11 cellular contexts compared by ENCODE assay signal in genomic region chr21:43318841-43319781, GRCh38.
DNase-seq lines count a peak whose midpoint lies in the region; ATAC-seq, FAIRE-seq and TF ChIP-seq lines count a peak whose summit lies in the region.
"Had no signal": no experiment of that assay in that cellular context is flagged by ENCODE, and none has a peak within 500 bp of the region (broad histone marks: within the 10 kb centered on the region; RNA-seq: fewer than 3 reads in every experiment).

No MANE protein-coding gene starts in this region.

- no peak overlapping the region for H3K4me3 ChIP-seq in MG63
- H3K4me3 ChIP-seq in K562: no peak overlapping the region
- no peak overlapping the region for H3K4me3 ChIP-seq in testis
- H3K4me3 ChIP-seq: Peyer's patch had no signal

- peak; percentile 32 for DNase-seq in DMS153 treated with DMSO at 0.1 percent for 48 hours (lab: John Stamatoyannopoulos, UW; ENCODE audit: unreplicated experiment)
- peak; percentile 26 for DNase-seq in MG63
- DNase-seq in K562 (ENCODE audit: extremely low read depth in 1 of 4, low spot score in 3 of 4): peak in 1 of 4 experiments; percentile 20
- no peak for DNase-seq in activated gamma-delta T cell (lab: John Stamatoyannopoulos, UW)
- no peak for DNase-seq in testis
- no peak for DNase-seq in NK-92 (lab: John Stamatoyannopoulos, UW; ENCODE audit: unreplicated experiment)
- DNase-seq in activated CD8-positive, alpha-beta memory T cell treated with anti-CD3 and anti-CD28 coated beads for 24 hours: no peak
- DNase-seq: activated T-cell treated with anti-CD3 and anti-CD28 coated beads, Interleukin-2, amount 50 U/mL, for 72 hours had no signal

- CTCF ChIA-PET in K562 (lab: Yijun Ruan, JAX; ENCODE audit: low intra/inter-chr PET ratio): interaction anchor here (0.7 kb wide), 1 partner anchor 328 kb away, joined by 3 read pairs; no protein-coding TSS in a partner anchor

- H3K79me2 ChIP-seq in K562 (ENCODE audit: control insufficient read depth, insufficient read depth, low read length): no peaks in the 10 kb centered on the region

- peaks cover 14% of the 10 kb centered on the region; the same call in 1 of the 2 replicates for H4K20me1 ChIP-seq in K562 (replicated peaks; ENCODE audit: control insufficient read depth, insufficient read depth, low read length)

- in situ Hi-C loops in K562 (cut with MboI): no loop called here

- TF ChIP-seq EP300 in K562 (IDR thresholded peaks at IDR 0.05; ENCODE audit: low read length): no peak

- H2AFZ ChIP-seq in K562 (ENCODE audit: low read depth, low read length): no peak overlapping the region

- no peak overlapping the region for H3K4me3 Mint-ChIP-seq in nephron
- H3K4me3 Mint-ChIP-seq: activated T-cell treated with anti-CD3 and anti-CD28 coated beads, Interleukin-2, amount 50 U/mL, for 72 hours had no signal

- WGBS in K562 (ENCODE audit: insufficient coverage, low coverage, missing lambda C conversion rate): 3% methylated on average over 32 of the region's 32 CpGs
- WGBS in testis, 2 donors: 75 to 81% methylated on average over 21 to 32 of the region's 32 CpGs

- no peaks in the 10 kb centered on the region for H3K36me3 Mint-ChIP-seq in nephron (ENCODE audit: low read depth)

- no TSS peak for BruUV-seq in K562 (replicated peaks; lab: Mats Ljungman, UMichigan)

- no peak overlapping the region for H3K9ac ChIP-seq in K562 (ENCODE audit: insufficient read depth in 1 of 2, low read depth in 2 of 2, low read length in 2 of 2)

- no peaks in the 10 kb centered on the region for H3K27me3 ChIP-seq in MG63
- peaks cover 39 to 89% of the 10 kb centered on the region in 2 experiments; a peak in 4 of 5 replicates for H3K27me3 ChIP-seq in K562 (ENCODE audit: control insufficient read depth in 2 of 2, insufficient read depth in 2 of 2, low read length in 2 of 2)
- H3K27me3 ChIP-seq in testis: no peaks in the 10 kb centered on the region
- H3K27me3 ChIP-seq: Peyer's patch had no signal

- H3K4me1 ChIP-seq in K562 (replicated peaks in 1 of 2; ENCODE audit: control insufficient read depth in 2 of 2, insufficient read depth in 2 of 2, low read length in 2 of 2): peaks cover 0 to 20% of the 10 kb centered on the region in 2 experiments; a peak in 1 of 5 replicates
- H3K4me1 ChIP-seq in testis: peaks cover 16% of the 10 kb centered on the region

- TF ChIP-seq POLR2A in K562 (conservative IDR thresholded peaks at IDR 0.05) (no peak), testis (IDR thresholded peaks at IDR 0.05) (no peak)

- FAIRE-seq in K562 (lab: Jason Lieb, UNC): no peak

- no peak for TF ChIP-seq RAD21 in K562 (CRISPR knock-in tag; conservative IDR thresholded peaks at IDR 0.05 in 1 of 2, IDR thresholded peaks at IDR 0.05 in 1 of 2)

- H3K9me3 ChIP-seq in MG63 (no peaks in the 10 kb centered on the region), K562 (replicated peaks; ENCODE audit: control insufficient read depth, insufficient read depth, low read depth, low read length) (no peaks in the 10 kb centered on the region), testis (no peaks in the 10 kb centered on the region)
- H3K9me3 ChIP-seq: neutrophil had no signal

- H3K27ac Mint-ChIP-seq in nephron: peak overlapping the region in 2 of 3 experiments; percentile 23 to 55
- H3K27ac Mint-ChIP-seq: activated T-cell treated with anti-CD3 and anti-CD28 coated beads, Interleukin-2, amount 50 U/mL, for 72 hours had no signal

- peaks cover 13% of the 10 kb centered on the region for H3K9me3 Mint-ChIP-seq in nephron

- intact Hi-C loops in K562 (cut with micrococcal nuclease): no loop called here
- intact Hi-C loops in testis (cut with DNase I; ENCODE audit: low total_unique reads): no loop called here

- ATAC-seq in K562: no peak; the same call in 1 of the 3 replicates
- ATAC-seq: activated T-cell treated with anti-CD3 and anti-CD28 coated beads, Interleukin-2, amount 50 U/mL, for 72 hours had no signal

- H3K4me2 ChIP-seq in K562 (ENCODE audit: insufficient read depth, low read length): no peak overlapping the region

- no peaks in the 10 kb centered on the region for H3K36me3 ChIP-seq in MG63
- H3K36me3 ChIP-seq in K562 (ENCODE audit: control insufficient read depth, insufficient read depth, low read length): no peaks in the 10 kb centered on the region
- no peaks in the 10 kb centered on the region for H3K36me3 ChIP-seq in testis (ENCODE audit: low read depth, missing control alignments)
- H3K36me3 ChIP-seq: neutrophil, Peyer's patch had no signal

- POLR2A ChIA-PET in K562 (lab: Yijun Ruan, JAX): interaction anchor here (0.6 to 2.4 kb wide), 4 partner anchors 8 to 1246 kb away, joined by 3 to 6 read pairs (median 3); no protein-coding TSS in a partner anchor

- no peak for TF ChIP-seq CTCF in K562 (IDR thresholded peaks at IDR 0.05 in 2 of 3, conservative IDR thresholded peaks at IDR 0.05 in 1 of 3; ENCODE audit: insufficient read depth in 2 of 3, low read depth in 1 of 3, low read length in 3 of 3)
- TF ChIP-seq CTCF in nephron (IDR thresholded peaks at IDR 0.05; ENCODE audit: unreplicated experiment in 3 of 3): no peak
- TF ChIP-seq CTCF in testis (IDR thresholded peaks at IDR 0.05): no peak

- H3K27me3 Mint-ChIP-seq in nephron (ENCODE audit: low read depth): peaks cover 5% of the 10 kb centered on the region

- H3K9me1 ChIP-seq in K562 (ENCODE audit: control insufficient read depth, insufficient read depth, low read length): no peaks in the 10 kb centered on the region

- H3K27ac ChIP-seq in K562 (ENCODE audit: extremely low read depth, low read depth, low read length): no peak overlapping the region
- H3K27ac ChIP-seq in testis: no peak overlapping the region
- H3K27ac ChIP-seq: neutrophil, Peyer's patch had no signal

- peaks cover 26% of the 10 kb centered on the region for H3K4me1 Mint-ChIP-seq in nephron

TF ChIP-seq in K562, 482 proteins besides CTCF, POLR2A, EP300 and RAD21 (continues in another document):
- no peak for TF ChIP-seq ZNF354B (CRISPR knock-in tag; IDR thresholded peaks at IDR 0.05)
- TF ChIP-seq HMG20B (CRISPR knock-in tag; IDR thresholded peaks at IDR 0.05): no peak
- TF ChIP-seq NUFIP1 (IDR thresholded peaks at IDR 0.05; ENCODE audit: partially characterized antibody): no peak
- no peak for TF ChIP-seq HMBOX1 (IDR thresholded peaks at IDR 0.05)
- TF ChIP-seq CREB3 (tag; conservative IDR thresholded peaks at IDR 0.05; ENCODE audit: low read depth): no peak
- no peak for TF ChIP-seq MYBL2 (IDR thresholded peaks at IDR 0.05; ENCODE audit: low read depth)
- TF ChIP-seq MYBL2 (CRISPR knock-in tag; IDR thresholded peaks at IDR 0.05; ENCODE audit: borderline replicate concordance): no peak
- TF ChIP-seq JUN (IDR thresholded peaks at IDR 0.05; ENCODE audit: borderline replicate concordance, low read depth, low read length): peak; percentile 68; the same call in 1 of the 2 replicates
- TF ChIP-seq JUN (CRISPR knock-in tag; IDR thresholded peaks at IDR 0.05; ENCODE audit: borderline replicate concordance): no peak
- no peak for TF ChIP-seq TCF3 (CRISPR knock-in tag; IDR thresholded peaks at IDR 0.05)
- TF ChIP-seq RHOXF2B (CRISPR knock-in tag; conservative IDR thresholded peaks at IDR 0.05): no peak
- TF ChIP-seq CREM (IDR thresholded peaks at IDR 0.05; ENCODE audit: low read depth): 0 out of 2 replicates have a peak, but pooled peaks have one; percentile 44
- TF ChIP-seq PRMT5 (CRISPR knock-in tag; IDR thresholded peaks at IDR 0.05): no peak
- TF ChIP-seq JUND (IDR thresholded peaks at IDR 0.05; ENCODE audit: borderline replicate concordance, low read depth, low read length): peak; percentile 48; the same call in 1 of the 2 replicates
- TF ChIP-seq JUND (tag; IDR thresholded peaks at IDR 0.05; ENCODE audit: borderline replicate concordance, low read depth, low read length): no peak
- TF ChIP-seq NRF1 (conservative IDR thresholded peaks at IDR 0.05 in 1 of 2, IDR thresholded peaks at IDR 0.05 in 1 of 2): peak; percentile 36 to 53; a peak in 3 of 4 replicates
- TF ChIP-seq TBP (optimal IDR thresholded peaks at IDR 0.05; ENCODE audit: low read depth, low read length): no peak
- TF ChIP-seq XRCC5 (IDR thresholded peaks at IDR 0.05; ENCODE audit: low read depth, low read length): no peak
- no peak for TF ChIP-seq MTA3 (IDR thresholded peaks at IDR 0.05; ENCODE audit: borderline replicate concordance)
- TF ChIP-seq U2AF1 (optimal IDR thresholded peaks at IDR 0.05; ENCODE audit: low read depth, low read length): no peak
- no peak for TF ChIP-seq HDAC8 (tag; IDR thresholded peaks at IDR 0.05)
- TF ChIP-seq, protein P1, sequence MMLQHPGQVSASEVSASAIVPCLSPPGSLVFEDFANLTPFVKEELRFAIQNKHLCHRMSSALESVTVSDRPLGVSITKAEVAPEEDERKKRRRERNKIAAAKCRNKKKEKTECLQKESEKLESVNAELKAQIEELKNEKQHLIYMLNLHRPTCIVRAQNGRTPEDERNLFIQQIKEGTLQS (IDR thresholded peaks at IDR 0.05): peak; percentile 78
- TF ChIP-seq, protein P1 (CRISPR knock-in tag; conservative IDR thresholded peaks at IDR 0.05): no peak
- TF ChIP-seq SPI1 (IDR thresholded peaks at IDR 0.05; ENCODE audit: borderline replicate concordance, low read depth, low read length): no peak
- no peak for TF ChIP-seq ZNF778 (CRISPR knock-in tag; IDR thresholded peaks at IDR 0.05)
- no peak for TF ChIP-seq MAFF (IDR thresholded peaks at IDR 0.05; ENCODE audit: low read length)

Comparison
In these comparisons a context has a peak if more than half of its experiments do, and no peak if none do; other contexts are left out.
1. DNase-seq: peak in DMS153 treated with DMSO at 0.1 percent for 48 hours (single experiment) and MG63 (single experiment); none in activated gamma-delta T cell (single experiment), testis (single experiment), NK-92 (single experiment) and activated CD8-positive, alpha-beta memory T cell treated with anti-CD3 and anti-CD28 coated beads for 24 hours (single experiment).